Comparison of ENCODE assay signal across 9 cellular contexts in genomic region chr6:6788394-6789020, GRCh38.
DNase-seq lines count a peak whose midpoint lies in the region; ATAC-seq and TF ChIP-seq lines count a peak whose summit lies in the region.
"Had no signal": no experiment of that assay in that cellular context is flagged by ENCODE, and none has a peak within 500 bp of the region (broad histone marks: within the 10 kb centered on the region; RNA-seq: fewer than 3 reads in every experiment).

No MANE protein-coding gene starts in this region.

- no peak overlapping the region for H3K27ac ChIP-seq in C4-2B

- TF ChIP-seq CTCF in C4-2B (conservative IDR thresholded peaks at IDR 0.05), result peak; percentile 88

- peak overlapping the region; percentile 9 for H3K27ac Mint-ChIP-seq in stimulated activated memory B cell treated with anti-CD40 and anti-IgM and Interleukin-4, amounts not matched to agents 10 μg/mL and 1 μg/mL and 100 μg/mL, for 72 hours
- H3K27ac Mint-ChIP-seq: brain had no signal

- H3K4me3 Mint-ChIP-seq in stimulated activated memory B cell treated with anti-CD40 and anti-IgM and Interleukin-4, amounts not matched to agents 10 μg/mL and 1 μg/mL and 100 μg/mL, for 72 hours, result no peak overlapping the region
- H3K4me3 Mint-ChIP-seq: brain had no signal

- peaks cover 2% of the 10 kb centered on the region for H3K4me1 Mint-ChIP-seq in stimulated activated memory B cell treated with anti-CD40 and anti-IgM and Interleukin-4, amounts not matched to agents 10 μg/mL and 1 μg/mL and 100 μg/mL, for 72 hours
- H3K4me1 Mint-ChIP-seq: brain had no signal

- no peaks in the 10 kb centered on the region for H3K9me3 Mint-ChIP-seq in stimulated activated memory B cell treated with anti-CD40 and anti-IgM and Interleukin-4, amounts not matched to agents 10 μg/mL and 1 μg/mL and 100 μg/mL, for 72 hours

- peak; percentile 58 for ATAC-seq in GM21390 (IDR thresholded peaks at IDR 0.05; ENCODE audit: unreplicated experiment)
- ATAC-seq in stimulated activated memory B cell treated with anti-CD40 and anti-IgM and Interleukin-4, amounts not matched to agents 10 μg/mL and 1 μg/mL and 100 μg/mL, for 72 hours, result peak; percentile 53
- no peak for ATAC-seq in GM18511 (IDR thresholded peaks at IDR 0.05; ENCODE audit: unreplicated experiment)
- ATAC-seq in GM21447 (IDR thresholded peaks at IDR 0.05; ENCODE audit: unreplicated experiment), result no peak

- H3K27me3 Mint-ChIP-seq in stimulated activated memory B cell treated with anti-CD40 and anti-IgM and Interleukin-4, amounts not matched to agents 10 μg/mL and 1 μg/mL and 100 μg/mL, for 72 hours, result no peaks in the 10 kb centered on the region
- H3K27me3 Mint-ChIP-seq: brain had no signal

- no peaks in the 10 kb centered on the region for H3K36me3 Mint-ChIP-seq in stimulated activated memory B cell treated with anti-CD40 and anti-IgM and Interleukin-4, amounts not matched to agents 10 μg/mL and 1 μg/mL and 100 μg/mL, for 72 hours
- H3K36me3 Mint-ChIP-seq: brain had no signal

- DNase-seq in NCI-H524 (lab: John Stamatoyannopoulos, UW) (peak; percentile 19 to 66), dermis microvascular lymphatic vessel endothelial cell (ENCODE audit: low read depth in 2 of 2) (peak; percentile 14 to 29), A172 (ENCODE audit: low spot score) (no peak)

Comparison
In these comparisons a context has a peak if more than half of its experiments do, and no peak if none do; other contexts are left out.
1. ATAC-seq: peak in GM21390 (single experiment) and stimulated activated memory B cell treated with anti-CD40 and anti-IgM and Interleukin-4, amounts not matched to agents 10 μg/mL and 1 μg/mL and 100 μg/mL, for 72 hours (single experiment); none in GM18511 (single experiment) and GM21447 (single experiment).